ENCODE assay signal across 2 cellular contexts in genomic region chr18:36207969-36208368, GRCh38. TPM values are rescaled to one million over a fixed set of nuclear protein-coding genes. Genes with fewer than 3 reads are reported as not detected.
"Had no signal": no experiment of that assay in that cellular context is flagged by ENCODE, and none has a peak within 500 bp of the region (broad histone marks: within the 10 kb centered on the region; RNA-seq: fewer than 3 reads in every experiment).

No MANE protein-coding gene starts in this region.

RNA-seq across cellular contexts. Expression of gene MOCOS, which starts 20.7 kb away (rescaled TPM):
- polyA plus RNA-seq: immature natural killer cell; naive thymus-derived CD4-positive, alpha-beta T cell had no signal
